In genomic region chr19:7191946-7192691, GRCh38 we compare ENCODE assay signal across 10 cellular contexts.
DNase-seq lines count a peak whose midpoint lies in the region; ATAC-seq and TF ChIP-seq lines count a peak whose summit lies in the region.
"Had no signal": no experiment of that assay in that cellular context is flagged by ENCODE, and none has a peak within 500 bp of the region (broad histone marks: within the 10 kb centered on the region; RNA-seq: fewer than 3 reads in every experiment).

No MANE protein-coding gene starts in this region.

- intact Hi-C loops in CD4-positive, alpha-beta memory T cell (cut with micrococcal nuclease): loop anchor here (10.0 kb wide), 1 partner anchor 1113 kb away; the partner anchor contains the start of gene CD320
- intact Hi-C loops in activated CD8-positive, alpha-beta T cell treated with anti-CD3 and anti-CD28 coated beads for 36 hours (cut with micrococcal nuclease): no loop called here
- intact Hi-C loops in lower leg skin (cut with DNase I; ENCODE audit: low total_unique reads): loop anchor here (10.0 kb wide), 1 partner anchor 103 kb away; the partner anchor contains the start of gene INSR

- peak overlapping the region in 7 of 8 donors; percentile 51 to 79 (median 68) for H3K4me3 Mint-ChIP-seq in CD4-positive, alpha-beta memory T cell
- peak overlapping the region; percentile 29 for H3K4me3 Mint-ChIP-seq in activated CD8-positive, alpha-beta T cell treated with anti-CD3 and anti-CD28 coated beads for 36 hours
- peak overlapping the region in 2 of 8 donors; percentile 5 to 16 for H3K4me3 Mint-ChIP-seq in naive B cell

- H3K27me3 Mint-ChIP-seq in CD4-positive, alpha-beta memory T cell: peaks cover 0 to 1% of the 10 kb centered on the region in 2 donors
- peaks cover 22% of the 10 kb centered on the region for H3K27me3 Mint-ChIP-seq in activated CD8-positive, alpha-beta T cell treated with anti-CD3 and anti-CD28 coated beads for 36 hours
- no peaks in the 10 kb centered on the region for H3K27me3 Mint-ChIP-seq in naive B cell

- WGBS in lower leg skin, 2 donors: 50 to 53% methylated on average over 7 of the region's 7 CpGs

- H3K36me3 Mint-ChIP-seq in CD4-positive, alpha-beta memory T cell: peaks cover 0 to 1% of the 10 kb centered on the region in 2 donors
- H3K36me3 Mint-ChIP-seq in activated CD8-positive, alpha-beta T cell treated with anti-CD3 and anti-CD28 coated beads for 36 hours (ENCODE audit: low read depth): no peaks in the 10 kb centered on the region
- H3K36me3 Mint-ChIP-seq in naive B cell: no peaks in the 10 kb centered on the region

- H3K4me1 Mint-ChIP-seq in CD4-positive, alpha-beta memory T cell: peaks cover 9 to 26% (median 18%) of the 10 kb centered on the region in 4 donors
- peaks cover 27% of the 10 kb centered on the region for H3K4me1 Mint-ChIP-seq in activated CD8-positive, alpha-beta T cell treated with anti-CD3 and anti-CD28 coated beads for 36 hours (ENCODE audit: low read depth)
- H3K4me1 Mint-ChIP-seq in naive B cell: peaks cover 15 to 29% (median 22%) of the 10 kb centered on the region in 3 donors

- H3K4me1 ChIP-seq in CD4-positive, alpha-beta memory T cell (ENCODE audit: insufficient read depth, low read length): peaks cover 23% of the 10 kb centered on the region

- TF ChIP-seq POLR2A in lower leg skin (IDR thresholded peaks at IDR 0.05): no peak

- peak; percentile 42 for TF ChIP-seq CTCF in activated CD8-positive, alpha-beta T cell treated with anti-CD3 and anti-CD28 coated beads for 36 hours (IDR thresholded peaks at IDR 0.05)
- TF ChIP-seq CTCF in lower leg skin (IDR thresholded peaks at IDR 0.05): no peak

- peak overlapping the region in 1 of 2 donors; percentile 6 for H3K4me3 ChIP-seq in CD4-positive, alpha-beta memory T cell (ENCODE audit: low read length in 2 of 2)
- H3K4me3 ChIP-seq in lower leg skin (ENCODE audit: low read depth, poor library complexity, severe bottlenecking): no peak overlapping the region
- H3K4me3 ChIP-seq: SK-N-MC, thoracic aorta had no signal

- peak; percentile 57 to 72 (median 64) for DNase-seq in CD4-positive, alpha-beta memory T cell
- DNase-seq in Kasumi-1 (lab: John Stamatoyannopoulos, UW): peak; percentile 25 to 28
- DNase-seq in activated CD8-positive, alpha-beta T cell treated with anti-CD3 and anti-CD28 coated beads for 36 hours: peak; percentile 74
- no peak for DNase-seq in naive B cell
- DNase-seq in lower leg skin (ENCODE audit: low spot score in 2 of 2): no peak
- DNase-seq in NCI-H2029 treated with DMSO at 0.1 percent for 48 hours (lab: John Stamatoyannopoulos, UW): no peak

- peak overlapping the region in 6 of 7 donors; percentile 33 to 89 (median 81) for H3K27ac Mint-ChIP-seq in CD4-positive, alpha-beta memory T cell
- H3K27ac Mint-ChIP-seq in activated CD8-positive, alpha-beta T cell treated with anti-CD3 and anti-CD28 coated beads for 36 hours: no peak overlapping the region
- peak overlapping the region in 4 of 6 donors; percentile 19 to 94 (median 52) for H3K27ac Mint-ChIP-seq in naive B cell

- no peaks in the 10 kb centered on the region for H3K36me3 ChIP-seq in CD4-positive, alpha-beta memory T cell (ENCODE audit: insufficient read depth, low read length)
- H3K36me3 ChIP-seq: thoracic aorta had no signal

- peak; percentile 52 for ATAC-seq in activated CD8-positive, alpha-beta T cell treated with anti-CD3 and anti-CD28 coated beads for 36 hours
- ATAC-seq in naive B cell (ENCODE audit: low read depth in 2 of 2): peak; percentile 24 to 40
- ATAC-seq in GM21825 (IDR thresholded peaks at IDR 0.05; ENCODE audit: unreplicated experiment): no peak
- ATAC-seq in HG02642 (IDR thresholded peaks at IDR 0.05; ENCODE audit: poor library complexity, unreplicated experiment): no peak

- CTCF ChIA-PET in CD4-positive, alpha-beta memory T cell (lab: Charles Lee; ENCODE audit: partially characterized antibody): interaction anchor here (0.6 to 1.2 kb wide), 2 partner anchors 27 to 162 kb away, joined by 3 read pairs; no protein-coding TSS in a partner anchor
- CTCF ChIA-PET in activated CD8-positive, alpha-beta T cell treated with anti-CD3 and anti-CD28 coated beads for 36 hours (lab: Charles Lee): no interaction called here

- H3K9me3 ChIP-seq in CD4-positive, alpha-beta memory T cell (ENCODE audit: control insufficient read depth in 1 of 2, low read length in 2 of 2): no peaks in the 10 kb centered on the region
- H3K9me3 ChIP-seq: thoracic aorta had no signal

- POLR2A ChIA-PET in CD4-positive, alpha-beta memory T cell (lab: Charles Lee; ENCODE audit: partially characterized antibody): interaction anchor here (1.6 kb wide), 1 partner anchor 9 kb away, joined by 11 read pairs; no protein-coding TSS in a partner anchor
- POLR2A ChIA-PET in activated CD8-positive, alpha-beta T cell treated with anti-CD3 and anti-CD28 coated beads for 36 hours (lab: Charles Lee): interaction anchor here (1.2 kb wide), 1 partner anchor 13 kb away, joined by 3 read pairs; no protein-coding TSS in a partner anchor

- no peaks in the 10 kb centered on the region for H3K27me3 ChIP-seq in CD4-positive, alpha-beta memory T cell (ENCODE audit: insufficient read depth, low read length)

- H3K27ac ChIP-seq in CD4-positive, alpha-beta memory T cell (ENCODE audit: low read depth, low read length): no peak overlapping the region
- H3K27ac ChIP-seq: thoracic aorta had no signal

- H3K9me3 Mint-ChIP-seq in CD4-positive, alpha-beta memory T cell: peaks cover 0 to 4% (median 0%) of the 10 kb centered on the region in 8 donors
- H3K9me3 Mint-ChIP-seq in activated CD8-positive, alpha-beta T cell treated with anti-CD3 and anti-CD28 coated beads for 36 hours: no peaks in the 10 kb centered on the region
- H3K9me3 Mint-ChIP-seq in naive B cell: no peaks in the 10 kb centered on the region

Comparison
In these comparisons a context has a peak if more than half of its experiments do, and no peak if none do; other contexts are left out.
1. DNase-seq: peak in CD4-positive, alpha-beta memory T cell (5 of 5), Kasumi-1 (2 of 2) and activated CD8-positive, alpha-beta T cell treated with anti-CD3 and anti-CD28 coated beads for 36 hours (single experiment); none in naive B cell (single experiment), lower leg skin (0 of 2) and NCI-H2029 treated with DMSO at 0.1 percent for 48 hours (single experiment).
2. ATAC-seq: peak in activated CD8-positive, alpha-beta T cell treated with anti-CD3 and anti-CD28 coated beads for 36 hours (single experiment) and naive B cell (2 of 2); none in GM21825 (single experiment) and HG02642 (single experiment).